In genomic region chr19:18152817-18153554, GRCh38 we compare ENCODE assay signal across 8 cellular contexts. TPM values are rescaled to one million over a fixed set of nuclear protein-coding genes. Genes with fewer than 3 reads are reported as not detected.
DNase-seq lines count a peak whose midpoint lies in the region; ATAC-seq, FAIRE-seq and TF ChIP-seq lines count a peak whose summit lies in the region.

Gene PIK3R2, plus strand, starts transcription at chr19:18153163. Its CDS starts 2,717 bp downstream, at chr19:18155880.

- H3K36me3 ChIP-seq in adipocyte (ENCODE audit: control insufficient read depth, insufficient read depth, low read length, severe bottlenecking) = no peaks in the 10 kb centered on the region
- H3K36me3 ChIP-seq in ovary = no peaks in the 10 kb centered on the region
- H3K36me3 ChIP-seq in thyroid gland = no peaks in the 10 kb centered on the region

- H3K27ac Mint-ChIP-seq in T-cell = peak within 1 kb of the TSS; percentile 98

- WGBS in ovary, 3 donors = 1% methylated on average over 34 to 86 of the region's 86 CpGs
- WGBS in thyroid gland, 2 donors = 0% methylated on average over 7 to 14 of the region's 86 CpGs

- no peaks in the 10 kb centered on the region for H3K9me3 ChIP-seq in adipocyte (ENCODE audit: control insufficient read depth, low read length)
- no peaks in the 10 kb centered on the region for H3K9me3 ChIP-seq in ovary
- H3K9me3 ChIP-seq in thyroid gland = no peaks in the 10 kb centered on the region

- no peaks in the 10 kb centered on the region for H3K27me3 ChIP-seq in adipocyte (replicated peaks; ENCODE audit: control insufficient read depth, insufficient read depth, low read length)
- H3K27me3 ChIP-seq in ovary = no peaks in the 10 kb centered on the region
- H3K27me3 ChIP-seq in thyroid gland = no peaks in the 10 kb centered on the region

- DNase-seq in GM12892 (ENCODE audit: insufficient read length) = peak; percentile 98
- DNase-seq in NCI-H146 (lab: John Stamatoyannopoulos, UW) = peak; percentile 100
- peak; percentile 99 to 100 (median 100) for DNase-seq in T-cell
- peak; percentile 100 for DNase-seq in adipocyte (ENCODE audit: low read depth)
- DNase-seq in Right ventricle myocardium superior = peak; percentile 100
- peak; percentile 100 for DNase-seq in ovary
- DNase-seq in thyroid gland = peak; percentile 100

- TF ChIP-seq POLR2A in GM12892 (IDR thresholded peaks at IDR 0.05; ENCODE audit: low read depth, low read length) (no peak; the same call in 1 of the 2 replicates), ovary (IDR thresholded peaks at IDR 0.05) (peak; percentile 49), thyroid gland (IDR thresholded peaks at IDR 0.05) (peak; percentile 10 to 87)

- H3K4me3 Mint-ChIP-seq in T-cell = peak within 1 kb of the TSS; percentile 86 to 95 (median 91)

- H3K4me1 Mint-ChIP-seq in T-cell = peaks cover 27 to 32% (median 27%) of the 10 kb centered on the region in 3 donors

- ATAC-seq in HG02870 (IDR thresholded peaks at IDR 0.05; ENCODE audit: unreplicated experiment) (peak; percentile 68), T-cell (replicated peaks in 1 of 4) (peak; percentile 86 to 89 (median 88)), Right ventricle myocardium superior (ENCODE audit: poor library complexity) (peak; percentile 92)

- POLR2A ChIA-PET in T-cell (lab: Charles Lee) = no interaction called here

- peak within 1 kb of the TSS; percentile 73 to 79 for H3K27ac ChIP-seq in ovary
- H3K27ac ChIP-seq in thyroid gland = peak within 1 kb of the TSS; percentile 89 to 96 (median 90)

- no peaks in the 10 kb centered on the region for H3K36me3 Mint-ChIP-seq in T-cell

- CTCF ChIA-PET in T-cell (lab: Charles Lee) = interaction anchor here in 1 of 2 donors (0.5 to 1.8 kb wide), 7 partner anchors 8 to 1906 kb away, joined by 3 to 8 read pairs (median 3); partner anchors contain the start of genes ARRDC2, MPV17L2 and RAB3A

- H3K4me3 ChIP-seq in adipocyte (ENCODE audit: low read length) = peak within 1 kb of the TSS; percentile 89
- peak within 1 kb of the TSS; percentile 66 for H3K4me3 ChIP-seq in ovary
- peak within 1 kb of the TSS; percentile 55 to 84 (median 70) for H3K4me3 ChIP-seq in thyroid gland (replicated peaks in 1 of 3)

- no peaks in the 10 kb centered on the region for H3K9me3 Mint-ChIP-seq in T-cell

- TF ChIP-seq CTCF in ovary (IDR thresholded peaks at IDR 0.05) (no peak), thyroid gland (IDR thresholded peaks at IDR 0.05) (no peak)

- intact Hi-C loops in Right ventricle myocardium superior (cut with DNase I) (no loop called here), ovary (cut with DNase I) (loop anchor here in 2 of 4 donors (5.0 to 10.0 kb wide), 3 partner anchors 36 to 72 kb away; partner anchors contain the start of gene PDE4C (in 1 of the 2)), thyroid gland (cut with DNase I) (loop anchor here (10.0 kb wide), 1 partner anchor 148 kb away; the partner anchor contains the start of gene ARRDC2)

- peak; percentile 100 for FAIRE-seq in GM12892 (lab: Jason Lieb, UNC)

- H3K4me1 ChIP-seq in adipocyte (ENCODE audit: control insufficient read depth, insufficient read depth, low read length) (peaks cover 24% of the 10 kb centered on the region), ovary (ENCODE audit: insufficient read depth) (peaks cover 18% of the 10 kb centered on the region), thyroid gland (peaks cover 38 to 39% of the 10 kb centered on the region in 2 donors)

- H3K9ac ChIP-seq in adipocyte (ENCODE audit: low read length) = peak within 1 kb of the TSS; percentile 96

- no peak for TF ChIP-seq EP300 in ovary (IDR thresholded peaks at IDR 0.05)

- H3K27me3 Mint-ChIP-seq in T-cell = no peaks in the 10 kb centered on the region

RNA-seq across cellular contexts. Expression of gene PIK3R2, which starts in this region (rescaled TPM):
- 4.0 TPM for polyA plus RNA-seq in GM12892 (2012; ENCODE audit: missing spikeins)
- total RNA-seq in T-cell = 10 to 100 TPM; 11.8 to 25.5 (median 17.6) TPM
- total RNA-seq in Right ventricle myocardium superior = 20.8 TPM
- 10 to 100 TPM; 16.5 to 63.2 (median 48.9) TPM for total RNA-seq in ovary
- polyA plus RNA-seq in ovary = 10 to 100 TPM; 12.8 to 13.6 TPM
- 10 to 100 TPM; 14.4 to 33.0 (median 19.8) TPM for total RNA-seq in thyroid gland

Comparison
In these comparisons a context has a peak if more than half of its experiments do, and no peak if none do; other contexts are left out.
1. Peak in every context shown above with its lines: DNase-seq, ATAC-seq, H3K4me3 ChIP-seq and H3K27ac ChIP-seq.